In the genomic region with DNA sequence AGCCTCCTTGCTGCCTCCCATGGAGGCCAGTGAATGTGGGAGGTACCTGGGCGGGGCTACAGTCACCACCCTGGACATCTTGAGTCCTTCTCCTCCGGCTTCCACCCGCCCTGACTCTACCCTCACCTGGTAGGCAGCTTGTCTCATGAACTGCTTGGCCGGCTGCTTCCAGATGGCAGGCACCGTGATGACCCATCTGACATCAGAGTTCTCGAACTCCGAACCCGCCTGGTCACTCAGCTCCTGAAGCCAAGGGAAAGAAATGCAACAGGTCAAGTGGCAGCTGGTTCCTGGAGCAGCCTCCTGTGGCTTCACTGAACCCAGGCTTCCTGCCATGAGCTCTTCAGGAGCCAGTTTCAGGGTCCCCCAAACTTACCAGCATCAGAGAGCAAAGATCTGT, we compare ENCODE assay signal across 17 cellular contexts.
"Had no signal": no experiment of that assay in that cellular context is flagged by ENCODE, and none has a peak within 500 bp of the region (broad histone marks: within the 10 kb centered on the region; RNA-seq: fewer than 3 reads in every experiment).

No MANE protein-coding gene starts in this region.

- H3K27ac ChIP-seq: cardiac muscle cell, upper lobe of left lung had no signal

- H3K27me3 ChIP-seq: cardiac muscle cell, upper lobe of left lung had no signal

- H3K9me2 ChIP-seq: SK-N-SH had no signal

- H3K36me3 ChIP-seq: cardiac muscle cell, upper lobe of left lung had no signal

- H3K4me3 ChIP-seq: cardiac muscle cell, upper lobe of left lung had no signal

- DNase-seq: activated CD4-positive, alpha-beta memory T cell treated with anti-CD3 and anti-CD28 coated beads for 36 hours; activated CD4-positive, alpha-beta T cell treated with anti-CD3 and anti-CD28 coated beads for 48 hours; activated effector memory CD4-positive, alpha-beta T cell treated with Interleukin-2 at 50 U/mL for 16 hours; activated naive CD4-positive, alpha-beta T cell treated with anti-CD3 and anti-CD28 coated beads for 36 hours; activated naive CD8-positive, alpha-beta T cell treated with anti-CD3 and anti-CD28 coated beads, Interleukin-2, amount 10 ng/mL, durations not matched to agents 7 days and 5 days; activated T-cell treated with anti-CD3 and anti-CD28 coated beads, Interleukin-2, amount 50 U/mL, for 72 hours; effector CD8-positive, alpha-beta T cell; foreskin melanocyte; glutamatergic neuron; nephron progenitor cell; SK-N-SH; stimulated activated CD4-positive, alpha-beta T cell treated with anti-CD3 and anti-CD28 coated beads, Interleukin-4, amount 100 ng/mL, for 24 hours; upper lobe of left lung had no signal

- H3K36me3 Mint-ChIP-seq: activated CD4-positive, alpha-beta memory T cell treated with anti-CD3 and anti-CD28 coated beads for 36 hours; activated naive CD8-positive, alpha-beta T cell treated with anti-CD3 and anti-CD28 coated beads, Interleukin-2, amount 10 ng/mL, durations not matched to agents 7 days and 5 days; memory B cell had no signal

- H3K4me1 Mint-ChIP-seq: memory B cell had no signal

- H3K27ac Mint-ChIP-seq: activated CD4-positive, alpha-beta memory T cell treated with anti-CD3 and anti-CD28 coated beads for 36 hours; activated naive CD4-positive, alpha-beta T cell treated with anti-CD3 and anti-CD28 coated beads for 36 hours; activated naive CD8-positive, alpha-beta T cell treated with anti-CD3 and anti-CD28 coated beads, Interleukin-2, amount 10 ng/mL, durations not matched to agents 7 days and 5 days; activated T-cell treated with anti-CD3 and anti-CD28 coated beads, Interleukin-2, amount 50 U/mL, for 72 hours; dendritic cell treated with granulocyte-macrophage colony-stimulating factor and Interleukin-4, amounts not matched to agents 40 ng/mL and 50 ng/mL, for 4 days; memory B cell; nephron progenitor cell; stimulated activated naive CD8-positive, alpha-beta T cell treated with anti-CD3 and anti-CD28 coated beads, Interleukin-15, Interleukin-2, amounts not matched to agents 100 ng/mL and 50 ng/mL, for 24 hours had no signal

- ATAC-seq: activated T-cell treated with anti-CD3 and anti-CD28 coated beads, Interleukin-2, amount 50 U/mL, for 72 hours had no signal

- H3K9me3 ChIP-seq: SK-N-SH, upper lobe of left lung had no signal

- H3K4me2 ChIP-seq: SK-N-SH had no signal

- H3K4me3 Mint-ChIP-seq: activated CD4-positive, alpha-beta memory T cell treated with anti-CD3 and anti-CD28 coated beads for 36 hours; activated naive CD4-positive, alpha-beta T cell treated with anti-CD3 and anti-CD28 coated beads for 36 hours; activated naive CD8-positive, alpha-beta T cell treated with anti-CD3 and anti-CD28 coated beads, Interleukin-2, amount 10 ng/mL, durations not matched to agents 7 days and 5 days; activated T-cell treated with anti-CD3 and anti-CD28 coated beads, Interleukin-2, amount 50 U/mL, for 72 hours; dendritic cell treated with granulocyte-macrophage colony-stimulating factor and Interleukin-4, amounts not matched to agents 40 ng/mL and 50 ng/mL, for 4 days; memory B cell; nephron progenitor cell; stimulated activated naive CD8-positive, alpha-beta T cell treated with anti-CD3 and anti-CD28 coated beads, Interleukin-15, Interleukin-2, amounts not matched to agents 100 ng/mL and 50 ng/mL, for 24 hours had no signal

- H3K9me3 Mint-ChIP-seq: activated CD4-positive, alpha-beta memory T cell treated with anti-CD3 and anti-CD28 coated beads for 36 hours; activated naive CD4-positive, alpha-beta T cell treated with anti-CD3 and anti-CD28 coated beads for 36 hours; activated naive CD8-positive, alpha-beta T cell treated with anti-CD3 and anti-CD28 coated beads, Interleukin-2, amount 10 ng/mL, durations not matched to agents 7 days and 5 days; activated T-cell treated with anti-CD3 and anti-CD28 coated beads, Interleukin-2, amount 50 U/mL, for 72 hours; dendritic cell treated with granulocyte-macrophage colony-stimulating factor and Interleukin-4, amounts not matched to agents 40 ng/mL and 50 ng/mL, for 4 days; memory B cell; nephron progenitor cell; stimulated activated naive CD8-positive, alpha-beta T cell treated with anti-CD3 and anti-CD28 coated beads, Interleukin-15, Interleukin-2, amounts not matched to agents 100 ng/mL and 50 ng/mL, for 24 hours had no signal

- H3K9ac ChIP-seq: SK-N-SH had no signal
